1 cellular context compared by ENCODE assay signal in the genomic region with DNA sequence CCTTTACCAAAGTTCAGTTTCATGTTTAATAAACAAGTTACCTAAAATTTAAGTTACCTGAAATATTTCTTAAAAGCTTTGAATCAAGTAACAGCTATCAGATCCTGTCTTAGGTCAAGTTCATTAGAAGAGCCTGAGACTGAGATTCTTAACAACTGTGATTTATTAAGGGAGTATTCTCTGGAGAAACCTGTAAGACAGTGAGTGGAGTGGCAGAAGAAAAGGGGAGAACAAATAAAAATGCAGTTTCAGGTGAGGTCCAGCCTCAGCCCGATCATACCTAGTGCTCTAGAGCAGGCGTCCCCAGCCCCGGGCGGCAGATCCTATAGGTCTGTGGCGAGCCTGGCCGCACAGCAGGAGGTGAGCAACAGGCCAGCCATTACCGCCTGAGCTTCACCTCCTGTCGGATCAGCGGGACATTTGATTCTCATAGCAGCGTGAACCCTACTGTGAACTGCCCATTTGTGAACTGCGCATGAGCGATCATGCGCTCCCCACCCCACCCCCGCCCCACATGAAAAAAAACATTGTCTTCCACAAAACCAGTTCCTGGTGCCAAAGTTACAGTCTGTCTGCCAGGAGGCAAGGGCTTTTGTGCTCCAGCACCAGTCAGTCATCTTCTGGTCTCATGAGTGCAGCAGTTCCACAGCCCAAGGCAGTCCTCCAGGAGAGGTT.
TF ChIP-seq lines count a peak whose summit lies in the region.

No MANE protein-coding gene starts in this region.

TF ChIP-seq in H1, 55 proteins besides CTCF, POLR2A, EP300 and RAD21 (continued from another document):
- TF ChIP-seq SIN3A (conservative IDR thresholded peaks at IDR 0.05 in 1 of 2, IDR thresholded peaks at IDR 0.05 in 1 of 2; ENCODE audit: low read depth in 1 of 2, low read length in 2 of 2), result no peak
